31 cellular contexts compared by ENCODE assay signal in the genomic region with DNA sequence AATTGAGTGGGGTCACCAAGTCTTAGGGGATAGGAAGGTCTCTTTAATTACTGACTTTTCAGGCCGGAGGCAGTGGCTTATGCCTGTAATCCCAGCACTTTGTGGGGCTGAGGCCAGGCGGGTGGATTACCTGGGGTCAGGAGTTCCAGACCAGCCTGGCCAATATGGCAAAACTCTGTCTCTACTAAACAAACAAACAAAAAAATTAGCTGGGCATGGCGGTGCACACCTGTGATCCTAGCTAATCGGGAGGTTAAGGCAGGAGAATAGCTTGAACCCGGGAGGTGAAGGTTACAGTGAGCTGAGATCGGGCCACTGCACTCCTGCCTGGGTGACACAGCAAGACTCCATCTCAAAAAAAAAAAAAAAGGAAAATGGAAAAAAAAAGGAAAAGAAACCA.
"Had no signal": no experiment of that assay in that cellular context is flagged by ENCODE, and none has a peak within 500 bp of the region (broad histone marks: within the 10 kb centered on the region; RNA-seq: fewer than 3 reads in every experiment).

No MANE protein-coding gene starts in this region.

- DNase-seq: activated B cell treated with CpG ODN at 0.5 μM for 24 hours; activated CD4-positive, alpha-beta T cell treated with anti-CD3 and anti-CD28 coated beads for 48 hours; activated CD4-positive, alpha-beta T cell treated with anti-CD3 and anti-CD28 coated beads, Interleukin-2, amount 50 U/mL, for 1 hour; activated CD4-positive, alpha-beta T cell treated with anti-CD3 and anti-CD28 coated beads, Interleukin-2, amount 50 U/mL, for 48 hours; activated CD8-positive, alpha-beta memory T cell treated with anti-CD3 and anti-CD28 coated beads for 24 hours; activated CD8-positive, alpha-beta T cell treated with anti-CD3 and anti-CD28 coated beads for 36 hours; activated effector memory CD4-positive, alpha-beta T cell treated with Interleukin-2 at 50 U/mL for 16 hours; activated gamma-delta T cell treated with Interleukin-2 at 50 U/mL for 16 hours; activated naive CD4-positive, alpha-beta T cell treated with Interleukin-2 at 50 U/mL for 16 hours; activated naive CD8-positive, alpha-beta T cell treated with anti-CD3 and anti-CD28 coated beads, Interleukin-2, amount 10 ng/mL, durations not matched to agents 7 days and 5 days; activated T-cell treated with anti-CD3 and anti-CD28 coated beads, Interleukin-2, amount 50 U/mL, for 4 hours; brain microvascular endothelial cell; caudate nucleus; cortex of kidney; dermis blood vessel endothelial cell; effector CD4-positive, alpha-beta T cell; effector memory CD8-positive, alpha-beta T cell; erythroblast; foreskin keratinocyte; gastrocnemius medialis; glutamatergic neuron; SW 1271; T-helper 1 cell; T-helper 17 cell; T1000; WERI-Rb-1 had no signal

- H3K27me3 Mint-ChIP-seq: activated B cell treated with CpG ODN at 0.5 μM for 24 hours; activated CD8-positive, alpha-beta T cell treated with anti-CD3 and anti-CD28 coated beads for 36 hours; activated naive CD8-positive, alpha-beta T cell treated with anti-CD3 and anti-CD28 coated beads, Interleukin-2, amount 10 ng/mL, durations not matched to agents 7 days and 5 days; activated T-helper 17 cell treated with anti-CD3 and anti-CD28 coated beads, Interleukin-2, amount 50 U/mL, for 72 hours; effector memory CD8-positive, alpha-beta T cell; T-helper 17 cell had no signal

- H3K36me3 ChIP-seq: ascending aorta, brain microvascular endothelial cell, esophagus muscularis mucosa, gastrocnemius medialis, WERI-Rb-1 had no signal

- H3K9me3 Mint-ChIP-seq: activated B cell treated with CpG ODN at 0.5 μM for 24 hours; activated CD8-positive, alpha-beta T cell treated with anti-CD3 and anti-CD28 coated beads for 36 hours; activated naive CD4-positive, alpha-beta T cell treated with anti-CD3 and anti-CD28 coated beads, Interleukin-2, amount 50 U/mL, for 72 hours; activated naive CD8-positive, alpha-beta T cell treated with anti-CD3 and anti-CD28 coated beads, Interleukin-2, amount 10 ng/mL, durations not matched to agents 7 days and 5 days; activated T-cell treated with anti-CD3 and anti-CD28 coated beads, Interleukin-2, amount 50 U/mL, for 4 hours; activated T-helper 17 cell treated with anti-CD3 and anti-CD28 coated beads, Interleukin-2, amount 50 U/mL, for 72 hours; effector memory CD8-positive, alpha-beta T cell; T-helper 2 cell treated with Interferon-gamma antibody and Interleukin-4, amounts not matched to agents 5 μg/mL and 100 μg/mL, for 36 hours had no signal

- H3K4me3 Mint-ChIP-seq: activated B cell treated with CpG ODN at 0.5 μM for 24 hours; activated CD8-positive, alpha-beta T cell treated with anti-CD3 and anti-CD28 coated beads for 36 hours; activated naive CD8-positive, alpha-beta T cell treated with anti-CD3 and anti-CD28 coated beads, Interleukin-2, amount 10 ng/mL, durations not matched to agents 7 days and 5 days; activated T-cell treated with anti-CD3 and anti-CD28 coated beads, Interleukin-2, amount 50 U/mL, for 4 hours; effector memory CD8-positive, alpha-beta T cell; T-helper 17 cell; T-helper 2 cell treated with Interferon-gamma antibody and Interleukin-4, amounts not matched to agents 5 μg/mL and 100 μg/mL, for 36 hours had no signal

- H3K9me3 ChIP-seq: ascending aorta, esophagus muscularis mucosa, gastrocnemius medialis had no signal

- H3K4me3 ChIP-seq: esophagus muscularis mucosa, gastrocnemius medialis had no signal

- H3K27me3 ChIP-seq: ascending aorta, brain microvascular endothelial cell, esophagus muscularis mucosa, foreskin keratinocyte, gastrocnemius medialis had no signal

- H3K27ac ChIP-seq: ascending aorta, brain microvascular endothelial cell, esophagus muscularis mucosa, foreskin keratinocyte, gastrocnemius medialis, WERI-Rb-1 had no signal

- H3K27ac Mint-ChIP-seq: activated B cell treated with CpG ODN at 0.5 μM for 24 hours; activated CD8-positive, alpha-beta T cell treated with anti-CD3 and anti-CD28 coated beads for 36 hours; activated naive CD4-positive, alpha-beta T cell treated with anti-CD3 and anti-CD28 coated beads, Interleukin-2, amount 50 U/mL, for 72 hours; activated naive CD8-positive, alpha-beta T cell treated with anti-CD3 and anti-CD28 coated beads, Interleukin-2, amount 10 ng/mL, durations not matched to agents 7 days and 5 days; activated T-helper 17 cell treated with anti-CD3 and anti-CD28 coated beads, Interleukin-2, amount 50 U/mL, for 72 hours; T-helper 17 cell; T-helper 2 cell treated with Interferon-gamma antibody and Interleukin-4, amounts not matched to agents 5 μg/mL and 100 μg/mL, for 36 hours had no signal
